In the genomic region with DNA sequence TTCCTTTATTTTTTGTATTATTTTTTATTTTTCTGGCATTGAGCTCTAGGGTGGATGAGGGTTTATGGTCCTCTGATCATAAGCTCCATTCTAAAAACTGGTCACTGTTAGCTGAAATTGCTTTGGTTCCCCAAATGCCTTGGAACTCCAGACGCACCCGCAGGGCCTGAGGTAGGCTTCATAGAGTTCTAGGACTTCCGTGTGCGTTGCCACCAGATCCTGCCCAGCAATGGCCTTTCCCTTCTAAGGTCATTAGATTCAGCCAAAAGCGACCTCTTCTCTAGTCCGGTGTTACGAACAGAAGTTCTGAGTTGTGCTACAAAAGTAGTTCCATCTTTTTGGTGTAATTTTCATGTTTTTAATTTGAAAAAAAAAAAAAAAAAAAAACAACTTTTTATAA, we compare ENCODE assay signal across 8 cellular contexts.
"Had no signal": no experiment of that assay in that cellular context is flagged by ENCODE, and none has a peak within 500 bp of the region (broad histone marks: within the 10 kb centered on the region; RNA-seq: fewer than 3 reads in every experiment).

No MANE protein-coding gene starts in this region.

- H3K4me3 ChIP-seq: GM23338 had no signal

- H3K27ac ChIP-seq: HL-60 had no signal

- ATAC-seq: GM23338, HepG2 had no signal

- H3K4me2 ChIP-seq: GM23338 had no signal

- DNase-seq: H9, HCEC 1CT, KG1 had no signal

- H2AFZ ChIP-seq: GM23338 had no signal

- FAIRE-seq: H1, H54, HepG2 had no signal
